9 cellular contexts compared by ENCODE assay signal in the genomic region with DNA sequence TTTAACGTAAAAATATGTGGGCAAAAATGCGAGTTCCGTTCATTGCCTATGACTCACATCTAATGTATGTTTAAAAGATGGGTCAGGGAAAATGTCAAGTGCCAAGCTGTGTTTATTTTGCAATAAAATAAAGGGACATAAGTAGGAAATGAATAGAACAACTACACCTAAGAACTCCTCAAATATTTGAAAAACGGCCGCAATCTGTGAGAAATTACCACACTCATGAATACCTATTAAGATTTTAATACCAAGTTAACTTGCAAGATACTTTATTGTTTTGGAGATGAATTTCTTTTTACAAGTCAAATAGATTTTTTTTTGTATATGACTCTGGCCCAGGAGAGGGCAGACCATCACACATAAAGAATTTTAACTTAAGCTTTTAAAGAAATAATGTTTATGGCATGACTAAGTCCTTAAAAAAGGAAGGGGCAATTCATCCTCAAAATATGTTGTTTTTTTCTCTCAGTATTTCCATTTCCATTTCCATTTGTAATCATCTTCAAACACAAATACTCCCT.
DNase-seq lines count a peak whose midpoint lies in the region; ATAC-seq, FAIRE-seq and TF ChIP-seq lines count a peak whose summit lies in the region.
"Had no signal": no experiment of that assay in that cellular context is flagged by ENCODE, and none has a peak within 500 bp of the region (broad histone marks: within the 10 kb centered on the region; RNA-seq: fewer than 3 reads in every experiment).

No MANE protein-coding gene starts in this region.

- FAIRE-seq in H54 (lab: Jason Lieb, UNC) (peak; percentile 96), endometrium (lab: Jason Lieb, UNC) (peak; percentile 71), small intestine (lab: Jason Lieb, UNC) (peak; percentile 15)

- H3K9me3 Mint-ChIP-seq in activated CD8-positive, alpha-beta memory T cell treated with anti-CD3 and anti-CD28 coated beads, Interleukin-2, amount 10 ng/mL, durations not matched to agents 7 days and 5 days (ENCODE audit: low read depth) = no peaks in the 10 kb centered on the region
- H3K9me3 Mint-ChIP-seq: memory B cell had no signal

- H3K4me1 ChIP-seq in small intestine (ENCODE audit: control insufficient read depth in 2 of 2, insufficient read depth in 1 of 2, low read depth in 1 of 2, low read length in 1 of 2) = no peaks in the 10 kb centered on the region

- no peak for ATAC-seq in HG02885 (IDR thresholded peaks at IDR 0.05; ENCODE audit: poor library complexity, unreplicated experiment)
- ATAC-seq in activated CD8-positive, alpha-beta memory T cell treated with anti-CD3 and anti-CD28 coated beads, Interleukin-2, amount 10 ng/mL, durations not matched to agents 7 days and 5 days = no peak

- H3K36me3 ChIP-seq in small intestine (ENCODE audit: control insufficient read depth in 2 of 2, insufficient read depth in 2 of 2, low read length in 2 of 2) = no peaks in the 10 kb centered on the region

- no peaks in the 10 kb centered on the region for H3K9me3 ChIP-seq in small intestine (ENCODE audit: control insufficient read depth, low read depth)

- no peak overlapping the region for H3K4me3 Mint-ChIP-seq in activated CD8-positive, alpha-beta memory T cell treated with anti-CD3 and anti-CD28 coated beads, Interleukin-2, amount 10 ng/mL, durations not matched to agents 7 days and 5 days
- H3K4me3 Mint-ChIP-seq: memory B cell had no signal

- H3K27me3 Mint-ChIP-seq in activated CD8-positive, alpha-beta memory T cell treated with anti-CD3 and anti-CD28 coated beads, Interleukin-2, amount 10 ng/mL, durations not matched to agents 7 days and 5 days = no peaks in the 10 kb centered on the region

- no peak overlapping the region for H3K4me3 ChIP-seq in small intestine (ENCODE audit: low read depth in 1 of 2, low read length in 2 of 2)

- 71 to 85% (median 76%) methylated on average over 5 of the region's 5 CpGs for WGBS in small intestine, 3 donors

- H3K27me3 ChIP-seq in small intestine (ENCODE audit: control insufficient read depth in 2 of 2, insufficient read depth in 2 of 2, low read length in 2 of 2) = no peaks in the 10 kb centered on the region

- no peak for DNase-seq in H54 (ENCODE audit: insufficient read length, low spot score)
- peak; percentile 37 for DNase-seq in NOMO-1 treated with dmso at 0.1 percent for 144 hours (lab: John Stamatoyannopoulos, UW; ENCODE audit: unreplicated experiment)
- DNase-seq in small intestine = no peak
- DNase-seq in activated CD8-positive, alpha-beta memory T cell treated with anti-CD3 and anti-CD28 coated beads, Interleukin-2, amount 10 ng/mL, durations not matched to agents 7 days and 5 days = no peak
- DNase-seq in cortex of kidney (lab: John Stamatoyannopoulos, UW) = no peak
- DNase-seq: Karpas-422 had no signal

- H3K36me3 Mint-ChIP-seq in activated CD8-positive, alpha-beta memory T cell treated with anti-CD3 and anti-CD28 coated beads, Interleukin-2, amount 10 ng/mL, durations not matched to agents 7 days and 5 days = no peaks in the 10 kb centered on the region
- H3K36me3 Mint-ChIP-seq: memory B cell had no signal

- H3K4me1 Mint-ChIP-seq in activated CD8-positive, alpha-beta memory T cell treated with anti-CD3 and anti-CD28 coated beads, Interleukin-2, amount 10 ng/mL, durations not matched to agents 7 days and 5 days = no peaks in the 10 kb centered on the region
- H3K4me1 Mint-ChIP-seq: memory B cell had no signal

- no peak for TF ChIP-seq POLR2A in H54 (IDR thresholded peaks at IDR 0.05; ENCODE audit: low read depth, low read length)

- CTCF ChIA-PET in activated CD8-positive, alpha-beta memory T cell treated with anti-CD3 and anti-CD28 coated beads, Interleukin-2, amount 10 ng/mL, durations not matched to agents 7 days and 5 days (lab: Charles Lee) = interaction anchor here (1.8 kb wide), 1 partner anchor 496 kb away, joined by 4 read pairs; no protein-coding TSS in a partner anchor

- no peak overlapping the region for H3K27ac ChIP-seq in small intestine (ENCODE audit: low read depth in 1 of 2, low read length in 1 of 2)

- H3K27ac Mint-ChIP-seq in activated CD8-positive, alpha-beta memory T cell treated with anti-CD3 and anti-CD28 coated beads, Interleukin-2, amount 10 ng/mL, durations not matched to agents 7 days and 5 days = no peak overlapping the region
- H3K27ac Mint-ChIP-seq: memory B cell had no signal
